Comparison of ENCODE assay signal across 2 cellular contexts in the genomic region with DNA sequence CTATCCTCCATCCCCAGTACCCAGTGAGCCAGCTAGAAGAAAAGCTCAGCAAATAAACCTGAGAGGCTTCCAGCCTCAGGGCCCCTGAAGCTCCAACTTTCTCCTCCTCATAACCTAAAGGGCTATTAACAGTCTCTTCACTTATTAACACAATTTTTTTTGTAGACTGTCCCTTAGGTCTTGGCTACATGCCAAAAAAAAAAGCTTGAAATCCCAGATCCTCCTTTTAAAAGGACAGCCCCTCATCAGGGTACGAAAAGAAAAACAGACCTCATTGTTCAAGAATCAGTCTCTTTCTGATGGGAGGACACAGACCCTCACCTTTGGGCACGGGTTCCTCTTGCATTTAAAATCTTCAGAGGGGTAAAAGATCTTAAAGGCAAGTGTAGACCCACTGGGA.
TF ChIP-seq lines count a peak whose summit lies in the region.

No MANE protein-coding gene starts in this region.

TF ChIP-seq in HepG2, 621 proteins besides CTCF, POLR2A, EP300 and RAD21:
- TF ChIP-seq LCORL (IDR thresholded peaks at IDR 0.05) (peak; percentile 65; the same call in 1 of the 2 replicates), LCORL (CRISPR knock-in tag; IDR thresholded peaks at IDR 0.05) (no peak), BRF2 (CRISPR knock-in tag; IDR thresholded peaks at IDR 0.05) (no peak)

TF ChIP-seq in H1, 55 proteins besides CTCF, POLR2A, EP300 and RAD21:
- TF ChIP-seq BRCA1 (IDR thresholded peaks at IDR 0.05; ENCODE audit: low read depth, low read length) (no peak), SAP30 (IDR thresholded peaks at IDR 0.05; ENCODE audit: insufficient read depth, insufficient replicate concordance, low read length) (no peak), HDAC2 (IDR thresholded peaks at IDR 0.05; ENCODE audit: borderline replicate concordance in 1 of 2, low read depth in 2 of 2, low read length in 2 of 2) (no peak), CHD7 (IDR thresholded peaks at IDR 0.05; ENCODE audit: insufficient replicate concordance, low read length) (no peak), TBP (IDR thresholded peaks at IDR 0.05; ENCODE audit: low read depth, low read length) (no peak), ZNF274 (IDR thresholded peaks at IDR 0.05; ENCODE audit: borderline replicate concordance, extremely low read depth, low read length) (no peak), JUN (IDR thresholded peaks at IDR 0.05; ENCODE audit: low read depth, low read length) (no peak), CREB1 (IDR thresholded peaks at IDR 0.05) (no peak)
TF ChIP-seq in H1: peak in this region for 0.
